In the genomic region with DNA sequence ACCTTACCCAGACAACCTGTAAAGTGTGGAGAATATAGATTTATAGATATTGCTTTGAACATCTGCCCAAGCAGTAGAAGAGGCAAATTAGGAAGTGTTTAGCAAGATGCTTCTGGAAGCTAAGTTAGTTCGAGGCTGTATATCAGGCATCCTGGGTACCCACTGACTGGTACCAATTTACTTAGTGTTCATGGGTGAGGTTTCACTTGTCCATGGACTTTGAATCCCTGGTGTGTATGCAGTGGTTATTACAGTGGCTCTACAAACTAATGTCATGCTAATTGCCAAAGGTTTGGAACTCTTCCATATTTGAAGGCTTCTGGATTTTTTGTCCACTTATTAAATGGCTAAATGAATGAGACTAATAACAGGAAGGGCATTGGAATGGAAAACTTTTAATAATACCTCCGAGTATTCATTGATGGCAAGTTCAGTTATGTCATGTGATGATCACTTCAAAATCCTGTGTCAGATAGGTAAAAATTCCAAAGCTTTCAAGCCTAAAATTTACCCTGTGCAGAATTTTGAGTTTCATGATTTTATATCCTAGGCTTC, we compare ENCODE assay signal across 24 cellular contexts. TPM values are rescaled to one million over a fixed set of nuclear protein-coding genes. Genes with fewer than 3 reads are reported as not detected.
A peak's percentile ranks its signal among the peaks of the same experiment; 100 is the strongest.
DNase-seq lines count a peak whose midpoint lies in the region; ATAC-seq and TF ChIP-seq lines count a peak whose summit lies in the region.
"Had no signal": no experiment of that assay in that cellular context is flagged by ENCODE, and none has a peak within 500 bp of the region (broad histone marks: within the 10 kb centered on the region; RNA-seq: fewer than 3 reads in every experiment).

A gene with protein sequence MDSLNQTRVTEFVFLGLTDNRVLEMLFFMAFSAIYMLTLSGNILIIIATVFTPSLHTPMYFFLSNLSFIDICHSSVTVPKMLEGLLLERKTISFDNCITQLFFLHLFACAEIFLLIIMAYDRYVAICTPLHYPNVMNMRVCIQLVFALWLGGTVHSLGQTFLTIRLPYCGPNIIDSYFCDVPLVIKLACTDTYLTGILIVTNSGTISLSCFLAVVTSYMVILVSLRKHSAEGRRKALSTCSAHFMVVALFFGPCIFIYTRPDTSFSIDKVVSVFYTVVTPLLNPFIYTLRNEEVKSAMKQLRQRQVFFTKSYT (plus strand): TSS at position 505 of the 555 bp plus-strand sequence. CDS start 11,248 bp downstream, outside the sequence.

- H3K9me3 Mint-ChIP-seq in endothelial cell (ENCODE audit: unreplicated experiment): no peaks in the 10 kb centered on the region
- H3K9me3 Mint-ChIP-seq: CD4-positive, alpha-beta T cell; CD8-positive, alpha-beta memory T cell; GM23338; H9 had no signal

- peaks cover 5% of the 10 kb centered on the region for H3K27me3 Mint-ChIP-seq in endothelial cell (ENCODE audit: unreplicated experiment)

- H3K27me3 ChIP-seq in A673 (replicated peaks; ENCODE audit: insufficient read depth, low read depth, low read length, poor library complexity): no peaks in the 10 kb centered on the region
- H3K27me3 ChIP-seq in transverse colon: no peaks in the 10 kb centered on the region
- no peaks in the 10 kb centered on the region for H3K27me3 ChIP-seq in thyroid gland
- H3K27me3 ChIP-seq: BLaER1 treated with 17β-estradiol and CSF1 and Interleukin-3, amounts not matched to agents 10 nM and 100 nM had no signal

- BruUV-seq in A673 (replicated peaks; lab: Mats Ljungman, UMichigan): no TSS peak

- 47 to 55% methylated on average over 2 of the region's 2 CpGs for WGBS in transverse colon (ENCODE audit: low coverage in 1 of 2), 2 donors
- 77 to 87% methylated on average over 2 of the region's 2 CpGs for WGBS in thyroid gland, 2 donors

- H3K27ac ChIP-seq in A673 (ENCODE audit: low read depth, low read length, poor library complexity, severe bottlenecking) (peak within 1 kb of the TSS; percentile 100), transverse colon (peak within 1 kb of the TSS in 3 of 4 donors; percentile 47 to 68 (median 53)), thyroid gland (no peak within 1 kb of the TSS)
- H3K27ac ChIP-seq: 22Rv1; BLaER1 treated with 17β-estradiol and CSF1 and Interleukin-3, amounts not matched to agents 10 nM and 100 nM had no signal

- POLR2A ChIA-PET in A673 (lab: Charles Lee; ENCODE audit: low non-redundant PET): no interaction called here

- TF ChIP-seq POLR2A in transverse colon (IDR thresholded peaks at IDR 0.05): no peak
- no peak for TF ChIP-seq POLR2A in thyroid gland (IDR thresholded peaks at IDR 0.05)

- peak within 1 kb of the TSS; percentile 85 for H3K27ac Mint-ChIP-seq in endothelial cell (ENCODE audit: unreplicated experiment)
- H3K27ac Mint-ChIP-seq: CD4-positive, alpha-beta T cell; CD8-positive, alpha-beta memory T cell had no signal

- TF ChIP-seq CTCF in A673 (conservative IDR thresholded peaks at IDR 0.05; ENCODE audit: low read depth, low read length) (no peak), endothelial cell (IDR thresholded peaks at IDR 0.05; ENCODE audit: unreplicated experiment) (no peak), mucosa of descending colon (IDR thresholded peaks at IDR 0.05) (no peak), transverse colon (IDR thresholded peaks at IDR 0.05) (no peak), thyroid gland (IDR thresholded peaks at IDR 0.05) (no peak), omental fat pad (IDR thresholded peaks at IDR 0.05) (no peak)

- peak within 1 kb of the TSS; percentile 14 for H3K4me3 ChIP-seq in A673 (ENCODE audit: low read depth, low read length, poor library complexity, severe bottlenecking)
- H3K4me3 ChIP-seq in mucosa of descending colon: no peak within 1 kb of the TSS
- no peak within 1 kb of the TSS for H3K4me3 ChIP-seq in transverse colon
- H3K4me3 ChIP-seq in thyroid gland (replicated peaks in 1 of 3): no peak within 1 kb of the TSS
- H3K4me3 ChIP-seq: BLaER1 treated with 17β-estradiol and CSF1 and Interleukin-3, amounts not matched to agents 10 nM and 100 nM; GM12878; GM23338 had no signal

- peaks cover 13% of the 10 kb centered on the region for H3K4me1 Mint-ChIP-seq in endothelial cell (ENCODE audit: unreplicated experiment)
- H3K4me1 Mint-ChIP-seq: CD14-positive monocyte; CD8-positive, alpha-beta memory T cell had no signal

- intact Hi-C loops in A673 (cut with micrococcal nuclease; ENCODE audit: unreplicated experiment) (no loop called here), mucosa of descending colon (cut with DNase I, micrococcal nuclease) (no loop called here), transverse colon (cut with DNase I; ENCODE audit: low total_unique reads) (no loop called here), thyroid gland (cut with DNase I) (no loop called here)

- peak; percentile 87 for ATAC-seq in mucosa of descending colon
- ATAC-seq in omental fat pad (ENCODE audit: low FRiP score): no peak
- ATAC-seq: GM12878, GM23338, HCT116 had no signal

- H3K36me3 Mint-ChIP-seq in endothelial cell (ENCODE audit: low read depth, unreplicated experiment): no peaks in the 10 kb centered on the region
- H3K36me3 Mint-ChIP-seq: CD14-positive monocyte; CD8-positive, alpha-beta memory T cell had no signal

- CTCF ChIA-PET in A673 (lab: Charles Lee): no interaction called here

- peaks cover 59% of the 10 kb centered on the region for H3K36me3 ChIP-seq in A673 (ENCODE audit: insufficient read depth, low read length, poor library complexity, severe bottlenecking)
- H3K36me3 ChIP-seq in mucosa of descending colon (ENCODE audit: low read depth): no peaks in the 10 kb centered on the region
- no peaks in the 10 kb centered on the region for H3K36me3 ChIP-seq in transverse colon
- H3K36me3 ChIP-seq in thyroid gland: no peaks in the 10 kb centered on the region
- H3K36me3 ChIP-seq: BE2C; BLaER1 treated with 17β-estradiol and CSF1 and Interleukin-3, amounts not matched to agents 10 nM and 100 nM had no signal

- H3K4me1 ChIP-seq in A673 (ENCODE audit: insufficient read depth, low read length, poor library complexity, severe bottlenecking) (peaks cover 62% of the 10 kb centered on the region), mucosa of descending colon (ENCODE audit: low read depth) (no peaks in the 10 kb centered on the region), transverse colon (peaks cover 0 to 20% (median 12%) of the 10 kb centered on the region in 4 donors), thyroid gland (no peaks in the 10 kb centered on the region)
- H3K4me1 ChIP-seq: BE2C had no signal

- in situ Hi-C loops in transverse colon (cut with MboI; ENCODE audit: low pct_ligation_motif_present in 1 of 4, low pct_unique_long_range_greater_than_20kb in 1 of 4, low sequenced_read_pairs in 3 of 4): no loop called here

- H3K9me3 ChIP-seq in A673 (ENCODE audit: low read depth, low read length, poor library complexity, severe bottlenecking) (no peaks in the 10 kb centered on the region), mucosa of descending colon (no peaks in the 10 kb centered on the region), transverse colon (no peaks in the 10 kb centered on the region), thyroid gland (no peaks in the 10 kb centered on the region)
- H3K9me3 ChIP-seq: BE2C had no signal

- no peak for DNase-seq in A673 (ENCODE audit: low spot score)
- DNase-seq in endothelial cell (ENCODE audit: low spot score): no peak
- peak in 1 of 3 donors; percentile 33 for DNase-seq in mucosa of descending colon
- DNase-seq in transverse colon: no peak
- no peak for DNase-seq in thyroid gland
- no peak for DNase-seq in midbrain (lab: John Stamatoyannopoulos, UW)
- DNase-seq in omental fat pad (ENCODE audit: low spot score): no peak
- DNase-seq: ACHN; AML-193; BE2C; CD4-positive, alpha-beta T cell; CD8-positive, alpha-beta memory T cell; DMS 273 treated with DMSO at 0.1 percent for 48 hours; DMS79; EL; GDM1; H9 had no signal

- no peak for TF ChIP-seq EP300 in transverse colon (IDR thresholded peaks at IDR 0.05; ENCODE audit: low read depth)

- no peak within 1 kb of the TSS for H3K4me3 Mint-ChIP-seq in endothelial cell (ENCODE audit: unreplicated experiment)
- H3K4me3 Mint-ChIP-seq: CD14-positive monocyte; CD4-positive, alpha-beta T cell; CD8-positive, alpha-beta memory T cell; GM23338; H9 had no signal

RNA-seq across cellular contexts. Expression of the gene that starts here (rescaled TPM):
- total RNA-seq in A673 (2021) (10.8 and 11.8 TPM in 2 replicates), endothelial cell (ENCODE audit: unreplicated experiment) (not detected), mucosa of descending colon (not detected), transverse colon (not detected), thyroid gland (not detected), omental fat pad (not detected)
- total RNA-seq: CD4-positive, alpha-beta T cell; CD8-positive, alpha-beta memory T cell; GM12878; GM23338; H4; H9 had no signal

Comparison
In these comparisons a context has a peak if more than half of its experiments do, and no peak if none do; other contexts are left out.
1. RNA of the gene that starts here (total RNA-seq): 10.8 to 11.8 TPM in A673; not detected in endothelial cell (single experiment), not detected in mucosa of descending colon, not detected in transverse colon, not detected in thyroid gland and not detected in omental fat pad; every median in the first group is over 10 times any median in the second.
2. Peak in ATAC-seq in mucosa of descending colon; RNA of the gene not detected or under 1 TPM.
3. H3K27ac ChIP-seq: peak in A673 (single experiment) and transverse colon (3 of 4); none in thyroid gland (0 of 3).